Comparison of ENCODE assay signal across 2 cellular contexts in genomic region chr3:42510325-42510724, GRCh38.
TF ChIP-seq lines count a peak whose summit lies in the region.

No MANE protein-coding gene starts in this region.

TF ChIP-seq in HepG2, 621 proteins besides CTCF, POLR2A, EP300 and RAD21:
- 0 out of 2 replicates have a peak, but pooled peaks have one; percentile 10 for TF ChIP-seq HNF4A (CRISPR knock-in tag; IDR thresholded peaks at IDR 0.05)
- TF ChIP-seq PBX2 (CRISPR knock-in tag; IDR thresholded peaks at IDR 0.05), result no peak
TF ChIP-seq in HepG2: peak in this region for 1.

TF ChIP-seq in WTC11, 78 proteins besides CTCF, POLR2A, EP300 and RAD21:
- TF ChIP-seq ARID4B (CRISPR knock-in tag; IDR thresholded peaks at IDR 0.05; ENCODE audit: borderline replicate concordance) (no peak), AFF4 (CRISPR knock-in tag; IDR thresholded peaks at IDR 0.05; ENCODE audit: borderline replicate concordance) (no peak), ZNF232 (CRISPR knock-in tag; IDR thresholded peaks at IDR 0.05) (no peak), SOX15 (CRISPR knock-in tag; IDR thresholded peaks at IDR 0.05) (no peak), E2F4 (CRISPR knock-in tag; IDR thresholded peaks at IDR 0.05; ENCODE audit: borderline replicate concordance, low read depth) (no peak), IRF2 (CRISPR knock-in tag; IDR thresholded peaks at IDR 0.05; ENCODE audit: borderline replicate concordance, low read depth) (no peak), ZNF396 (CRISPR knock-in tag; IDR thresholded peaks at IDR 0.05; ENCODE audit: borderline replicate concordance) (no peak), MLX (CRISPR knock-in tag; IDR thresholded peaks at IDR 0.05) (no peak), EMX1 (CRISPR knock-in tag; IDR thresholded peaks at IDR 0.05) (no peak), ZBTB43 (CRISPR knock-in tag; IDR thresholded peaks at IDR 0.05) (no peak), ATF6 (CRISPR knock-in tag; IDR thresholded peaks at IDR 0.05) (no peak), FOXK1 (CRISPR knock-in tag; IDR thresholded peaks at IDR 0.05) (no peak), ZNF425 (CRISPR knock-in tag; conservative IDR thresholded peaks at IDR 0.05) (no peak), ZNF263 (CRISPR knock-in tag; IDR thresholded peaks at IDR 0.05; ENCODE audit: low read depth) (no peak), ZNF219 (CRISPR knock-in tag; IDR thresholded peaks at IDR 0.05; ENCODE audit: borderline replicate concordance) (no peak), ZBTB21 (CRISPR knock-in tag; IDR thresholded peaks at IDR 0.05; ENCODE audit: borderline replicate concordance) (no peak), ZNF317 (CRISPR knock-in tag; IDR thresholded peaks at IDR 0.05; ENCODE audit: borderline replicate concordance, low read depth) (no peak)
